ENCODE assay signal across 1 cellular context in genomic region chr16:69311533-69312388, GRCh38.
TF ChIP-seq lines count a peak whose summit lies in the region.

No MANE protein-coding gene starts in this region.

TF ChIP-seq in WTC11, 78 proteins besides CTCF, POLR2A, EP300 and RAD21 (continued from another document):
- TF ChIP-seq, protein P1, sequence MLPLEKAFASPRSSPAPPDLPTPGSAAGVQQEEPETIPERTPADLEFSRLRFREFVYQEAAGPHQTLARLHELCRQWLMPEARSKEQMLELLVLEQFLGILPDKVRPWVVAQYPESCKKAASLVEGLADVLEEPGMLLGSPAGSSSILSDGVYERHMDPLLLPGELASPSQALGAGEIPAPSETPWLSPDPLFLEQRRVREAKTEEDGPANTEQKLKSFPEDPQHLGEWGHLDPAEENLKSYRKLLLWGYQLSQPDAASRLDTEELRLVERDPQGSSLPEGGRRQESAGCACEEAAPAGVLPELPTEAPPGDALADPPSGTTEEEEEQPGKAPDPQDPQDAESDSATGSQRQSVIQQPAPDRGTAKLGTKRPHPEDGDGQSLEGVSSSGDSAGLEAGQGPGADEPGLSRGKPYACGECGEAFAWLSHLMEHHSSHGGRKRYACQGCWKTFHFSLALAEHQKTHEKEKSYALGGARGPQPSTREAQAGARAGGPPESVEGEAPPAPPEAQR (CRISPR knock-in tag; IDR thresholded peaks at IDR 0.05) = no peak
- TF ChIP-seq FOXK1 (CRISPR knock-in tag; IDR thresholded peaks at IDR 0.05) (no peak), USF1 (CRISPR knock-in tag; IDR thresholded peaks at IDR 0.05) (no peak), RORB (CRISPR knock-in tag; IDR thresholded peaks at IDR 0.05) (no peak), GTF2I (CRISPR knock-in tag; conservative IDR thresholded peaks at IDR 0.05) (no peak), ZNF219 (CRISPR knock-in tag; IDR thresholded peaks at IDR 0.05; ENCODE audit: borderline replicate concordance) (no peak; the same call in 1 of the 2 replicates), GRHL2 (CRISPR knock-in tag; IDR thresholded peaks at IDR 0.05; ENCODE audit: insufficient replicate concordance, severe bottlenecking) (no peak), CREB1 (CRISPR knock-in tag; IDR thresholded peaks at IDR 0.05) (no peak), NFYB (CRISPR knock-in tag; conservative IDR thresholded peaks at IDR 0.05; ENCODE audit: low read depth) (no peak), ZNF671 (CRISPR knock-in tag; IDR thresholded peaks at IDR 0.05) (no peak), PRRX2 (CRISPR knock-in tag; IDR thresholded peaks at IDR 0.05) (no peak), ELF4 (CRISPR knock-in tag; IDR thresholded peaks at IDR 0.05; ENCODE audit: low read depth) (no peak), ZNF121 (CRISPR knock-in tag; IDR thresholded peaks at IDR 0.05) (no peak), NR1H2 (CRISPR knock-in tag; IDR thresholded peaks at IDR 0.05) (no peak), SMAD3 (CRISPR knock-in tag; IDR thresholded peaks at IDR 0.05; ENCODE audit: borderline replicate concordance) (no peak), MXD4 (CRISPR knock-in tag; IDR thresholded peaks at IDR 0.05; ENCODE audit: borderline replicate concordance) (no peak), TEAD4 (CRISPR knock-in tag; IDR thresholded peaks at IDR 0.05) (no peak), OVOL2 (CRISPR knock-in tag; IDR thresholded peaks at IDR 0.05; ENCODE audit: borderline replicate concordance) (no peak), NR2C2 (CRISPR knock-in tag; IDR thresholded peaks at IDR 0.05) (no peak), NFATC4 (CRISPR knock-in tag; IDR thresholded peaks at IDR 0.05) (no peak), RELA (CRISPR knock-in tag; IDR thresholded peaks at IDR 0.05; ENCODE audit: borderline replicate concordance) (0 out of 2 replicates have a peak, but pooled peaks have one; percentile 49), CDX4 (CRISPR knock-in tag; IDR thresholded peaks at IDR 0.05; ENCODE audit: borderline replicate concordance) (no peak), PREB (CRISPR knock-in tag; IDR thresholded peaks at IDR 0.05; ENCODE audit: borderline replicate concordance) (no peak), NR3C1 (CRISPR knock-in tag; conservative IDR thresholded peaks at IDR 0.05; ENCODE audit: low read depth) (no peak), SP1 (CRISPR knock-in tag; conservative IDR thresholded peaks at IDR 0.05) (no peak), JUN (CRISPR knock-in tag; IDR thresholded peaks at IDR 0.05) (no peak), ETV6 (CRISPR knock-in tag; IDR thresholded peaks at IDR 0.05) (no peak; the same call in 1 of the 2 replicates)
- TF ChIP-seq, protein P2, sequence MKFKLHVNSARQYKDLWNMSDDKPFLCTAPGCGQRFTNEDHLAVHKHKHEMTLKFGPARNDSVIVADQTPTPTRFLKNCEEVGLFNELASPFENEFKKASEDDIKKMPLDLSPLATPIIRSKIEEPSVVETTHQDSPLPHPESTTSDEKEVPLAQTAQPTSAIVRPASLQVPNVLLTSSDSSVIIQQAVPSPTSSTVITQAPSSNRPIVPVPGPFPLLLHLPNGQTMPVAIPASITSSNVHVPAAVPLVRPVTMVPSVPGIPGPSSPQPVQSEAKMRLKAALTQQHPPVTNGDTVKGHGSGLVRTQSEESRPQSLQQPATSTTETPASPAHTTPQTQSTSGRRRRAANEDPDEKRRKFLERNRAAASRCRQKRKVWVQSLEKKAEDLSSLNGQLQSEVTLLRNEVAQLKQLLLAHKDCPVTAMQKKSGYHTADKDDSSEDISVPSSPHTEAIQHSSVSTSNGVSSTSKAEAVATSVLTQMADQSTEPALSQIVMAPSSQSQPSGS (CRISPR knock-in tag; IDR thresholded peaks at IDR 0.05; ENCODE audit: borderline replicate concordance, low read depth) = no peak
- TF ChIP-seq, protein P3, sequence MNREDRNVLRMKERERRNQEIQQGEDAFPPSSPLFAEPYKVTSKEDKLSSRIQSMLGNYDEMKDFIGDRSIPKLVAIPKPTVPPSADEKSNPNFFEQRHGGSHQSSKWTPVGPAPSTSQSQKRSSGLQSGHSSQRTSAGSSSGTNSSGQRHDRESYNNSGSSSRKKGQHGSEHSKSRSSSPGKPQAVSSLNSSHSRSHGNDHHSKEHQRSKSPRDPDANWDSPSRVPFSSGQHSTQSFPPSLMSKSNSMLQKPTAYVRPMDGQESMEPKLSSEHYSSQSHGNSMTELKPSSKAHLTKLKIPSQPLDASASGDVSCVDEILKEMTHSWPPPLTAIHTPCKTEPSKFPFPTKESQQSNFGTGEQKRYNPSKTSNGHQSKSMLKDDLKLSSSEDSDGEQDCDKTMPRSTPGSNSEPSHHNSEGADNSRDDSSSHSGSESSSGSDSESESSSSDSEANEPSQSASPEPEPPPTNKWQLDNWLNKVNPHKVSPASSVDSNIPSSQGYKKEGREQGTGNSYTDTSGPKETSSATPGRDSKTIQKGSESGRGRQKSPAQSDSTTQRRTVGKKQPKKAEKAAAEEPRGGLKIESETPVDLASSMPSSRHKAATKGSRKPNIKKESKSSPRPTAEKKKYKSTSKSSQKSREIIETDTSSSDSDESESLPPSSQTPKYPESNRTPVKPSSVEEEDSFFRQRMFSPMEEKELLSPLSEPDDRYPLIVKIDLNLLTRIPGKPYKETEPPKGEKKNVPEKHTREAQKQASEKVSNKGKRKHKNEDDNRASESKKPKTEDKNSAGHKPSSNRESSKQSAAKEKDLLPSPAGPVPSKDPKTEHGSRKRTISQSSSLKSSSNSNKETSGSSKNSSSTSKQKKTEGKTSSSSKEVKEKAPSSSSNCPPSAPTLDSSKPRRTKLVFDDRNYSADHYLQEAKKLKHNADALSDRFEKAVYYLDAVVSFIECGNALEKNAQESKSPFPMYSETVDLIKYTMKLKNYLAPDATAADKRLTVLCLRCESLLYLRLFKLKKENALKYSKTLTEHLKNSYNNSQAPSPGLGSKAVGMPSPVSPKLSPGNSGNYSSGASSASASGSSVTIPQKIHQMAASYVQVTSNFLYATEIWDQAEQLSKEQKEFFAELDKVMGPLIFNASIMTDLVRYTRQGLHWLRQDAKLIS (CRISPR knock-in tag; IDR thresholded peaks at IDR 0.05; ENCODE audit: borderline replicate concordance) = no peak
- TF ChIP-seq, protein P4, sequence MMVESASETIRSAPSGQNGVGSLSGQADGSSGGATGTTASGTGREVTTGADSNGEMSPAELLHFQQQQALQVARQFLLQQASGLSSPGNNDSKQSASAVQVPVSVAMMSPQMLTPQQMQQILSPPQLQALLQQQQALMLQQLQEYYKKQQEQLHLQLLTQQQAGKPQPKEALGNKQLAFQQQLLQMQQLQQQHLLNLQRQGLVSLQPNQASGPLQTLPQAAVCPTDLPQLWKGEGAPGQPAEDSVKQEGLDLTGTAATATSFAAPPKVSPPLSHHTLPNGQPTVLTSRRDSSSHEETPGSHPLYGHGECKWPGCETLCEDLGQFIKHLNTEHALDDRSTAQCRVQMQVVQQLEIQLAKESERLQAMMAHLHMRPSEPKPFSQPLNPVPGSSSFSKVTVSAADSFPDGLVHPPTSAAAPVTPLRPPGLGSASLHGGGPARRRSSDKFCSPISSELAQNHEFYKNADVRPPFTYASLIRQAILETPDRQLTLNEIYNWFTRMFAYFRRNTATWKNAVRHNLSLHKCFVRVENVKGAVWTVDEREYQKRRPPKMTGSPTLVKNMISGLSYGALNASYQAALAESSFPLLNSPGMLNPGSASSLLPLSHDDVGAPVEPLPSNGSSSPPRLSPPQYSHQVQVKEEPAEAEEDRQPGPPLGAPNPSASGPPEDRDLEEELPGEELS (CRISPR knock-in tag; IDR thresholded peaks at IDR 0.05) = peak; percentile 2; the same call in 1 of the 2 replicates
- TF ChIP-seq, protein P5, sequence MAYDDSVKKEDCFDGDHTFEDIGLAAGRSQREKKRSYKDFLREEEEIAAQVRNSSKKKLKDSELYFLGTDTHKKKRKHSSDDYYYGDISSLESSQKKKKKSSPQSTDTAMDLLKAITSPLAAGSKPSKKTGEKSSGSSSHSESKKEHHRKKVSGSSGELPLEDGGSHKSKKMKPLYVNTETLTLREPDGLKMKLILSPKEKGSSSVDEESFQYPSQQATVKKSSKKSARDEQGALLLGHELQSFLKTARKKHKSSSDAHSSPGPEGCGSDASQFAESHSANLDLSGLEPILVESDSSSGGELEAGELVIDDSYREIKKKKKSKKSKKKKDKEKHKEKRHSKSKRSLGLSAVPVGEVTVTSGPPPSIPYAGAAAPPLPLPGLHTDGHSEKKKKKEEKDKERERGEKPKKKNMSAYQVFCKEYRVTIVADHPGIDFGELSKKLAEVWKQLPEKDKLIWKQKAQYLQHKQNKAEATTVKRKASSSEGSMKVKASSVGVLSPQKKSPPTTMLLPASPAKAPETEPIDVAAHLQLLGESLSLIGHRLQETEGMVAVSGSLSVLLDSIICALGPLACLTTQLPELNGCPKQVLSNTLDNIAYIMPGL (CRISPR knock-in tag; IDR thresholded peaks at IDR 0.05) = peak; percentile 76; the same call in 1 of the 2 replicates
- TF ChIP-seq, protein P6, sequence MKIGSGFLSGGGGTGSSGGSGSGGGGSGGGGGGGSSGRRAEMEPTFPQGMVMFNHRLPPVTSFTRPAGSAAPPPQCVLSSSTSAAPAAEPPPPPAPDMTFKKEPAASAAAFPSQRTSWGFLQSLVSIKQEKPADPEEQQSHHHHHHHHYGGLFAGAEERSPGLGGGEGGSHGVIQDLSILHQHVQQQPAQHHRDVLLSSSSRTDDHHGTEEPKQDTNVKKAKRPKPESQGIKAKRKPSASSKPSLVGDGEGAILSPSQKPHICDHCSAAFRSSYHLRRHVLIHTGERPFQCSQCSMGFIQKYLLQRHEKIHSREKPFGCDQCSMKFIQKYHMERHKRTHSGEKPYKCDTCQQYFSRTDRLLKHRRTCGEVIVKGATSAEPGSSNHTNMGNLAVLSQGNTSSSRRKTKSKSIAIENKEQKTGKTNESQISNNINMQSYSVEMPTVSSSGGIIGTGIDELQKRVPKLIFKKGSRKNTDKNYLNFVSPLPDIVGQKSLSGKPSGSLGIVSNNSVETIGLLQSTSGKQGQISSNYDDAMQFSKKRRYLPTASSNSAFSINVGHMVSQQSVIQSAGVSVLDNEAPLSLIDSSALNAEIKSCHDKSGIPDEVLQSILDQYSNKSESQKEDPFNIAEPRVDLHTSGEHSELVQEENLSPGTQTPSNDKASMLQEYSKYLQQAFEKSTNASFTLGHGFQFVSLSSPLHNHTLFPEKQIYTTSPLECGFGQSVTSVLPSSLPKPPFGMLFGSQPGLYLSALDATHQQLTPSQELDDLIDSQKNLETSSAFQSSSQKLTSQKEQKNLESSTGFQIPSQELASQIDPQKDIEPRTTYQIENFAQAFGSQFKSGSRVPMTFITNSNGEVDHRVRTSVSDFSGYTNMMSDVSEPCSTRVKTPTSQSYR (CRISPR knock-in tag; IDR thresholded peaks at IDR 0.05) = no peak
- TF ChIP-seq, protein P7, sequence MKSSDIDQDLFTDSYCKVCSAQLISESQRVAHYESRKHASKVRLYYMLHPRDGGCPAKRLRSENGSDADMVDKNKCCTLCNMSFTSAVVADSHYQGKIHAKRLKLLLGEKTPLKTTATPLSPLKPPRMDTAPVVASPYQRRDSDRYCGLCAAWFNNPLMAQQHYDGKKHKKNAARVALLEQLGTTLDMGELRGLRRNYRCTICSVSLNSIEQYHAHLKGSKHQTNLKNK (CRISPR knock-in tag; IDR thresholded peaks at IDR 0.05) = no peak
- TF ChIP-seq, protein P8, sequence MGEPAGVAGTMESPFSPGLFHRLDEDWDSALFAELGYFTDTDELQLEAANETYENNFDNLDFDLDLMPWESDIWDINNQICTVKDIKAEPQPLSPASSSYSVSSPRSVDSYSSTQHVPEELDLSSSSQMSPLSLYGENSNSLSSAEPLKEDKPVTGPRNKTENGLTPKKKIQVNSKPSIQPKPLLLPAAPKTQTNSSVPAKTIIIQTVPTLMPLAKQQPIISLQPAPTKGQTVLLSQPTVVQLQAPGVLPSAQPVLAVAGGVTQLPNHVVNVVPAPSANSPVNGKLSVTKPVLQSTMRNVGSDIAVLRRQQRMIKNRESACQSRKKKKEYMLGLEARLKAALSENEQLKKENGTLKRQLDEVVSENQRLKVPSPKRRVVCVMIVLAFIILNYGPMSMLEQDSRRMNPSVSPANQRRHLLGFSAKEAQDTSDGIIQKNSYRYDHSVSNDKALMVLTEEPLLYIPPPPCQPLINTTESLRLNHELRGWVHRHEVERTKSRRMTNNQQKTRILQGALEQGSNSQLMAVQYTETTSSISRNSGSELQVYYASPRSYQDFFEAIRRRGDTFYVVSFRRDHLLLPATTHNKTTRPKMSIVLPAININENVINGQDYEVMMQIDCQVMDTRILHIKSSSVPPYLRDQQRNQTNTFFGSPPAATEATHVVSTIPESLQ (CRISPR knock-in tag; IDR thresholded peaks at IDR 0.05) = no peak
- TF ChIP-seq, protein P9, sequence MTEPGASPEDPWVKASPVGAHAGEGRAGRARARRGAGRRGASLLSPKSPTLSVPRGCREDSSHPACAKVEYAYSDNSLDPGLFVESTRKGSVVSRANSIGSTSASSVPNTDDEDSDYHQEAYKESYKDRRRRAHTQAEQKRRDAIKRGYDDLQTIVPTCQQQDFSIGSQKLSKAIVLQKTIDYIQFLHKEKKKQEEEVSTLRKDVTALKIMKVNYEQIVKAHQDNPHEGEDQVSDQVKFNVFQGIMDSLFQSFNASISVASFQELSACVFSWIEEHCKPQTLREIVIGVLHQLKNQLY (CRISPR knock-in tag; IDR thresholded peaks at IDR 0.05) = no peak
